In genomic region chr2:3291113-3291512, GRCh38 we compare ENCODE assay signal across 21 cellular contexts.
"Had no signal": no experiment of that assay in that cellular context is flagged by ENCODE, and none has a peak within 500 bp of the region (broad histone marks: within the 10 kb centered on the region; RNA-seq: fewer than 3 reads in every experiment).

No MANE protein-coding gene starts in this region.

- H3K36me3 ChIP-seq: thoracic aorta had no signal

- ATAC-seq: effector memory CD8-positive, alpha-beta T cell; foreskin keratinocyte; left colon; left ventricle myocardium superior; right cardiac atrium; stimulated activated effector memory CD8-positive, alpha-beta T cell treated with anti-CD3 and anti-CD28 coated beads, Interleukin-12 subunit alpha, Interleukin-12 subunit beta, amount 100 ng/mL, for 72 hours had no signal

- H2AFZ ChIP-seq: hepatocyte had no signal

- H3K4me3 Mint-ChIP-seq: dendritic cell treated with granulocyte-macrophage colony-stimulating factor and Interleukin-4, amounts not matched to agents 40 ng/mL and 50 ng/mL, for 4 days; effector memory CD8-positive, alpha-beta T cell; naive B cell; nephron; stimulated activated effector memory CD8-positive, alpha-beta T cell treated with anti-CD3 and anti-CD28 coated beads, Interleukin-12 subunit alpha, Interleukin-12 subunit beta, amount 100 ng/mL, for 72 hours; stimulated activated naive CD8-positive, alpha-beta T cell treated with anti-CD3 and anti-CD28 coated beads, Interleukin-15, Interleukin-2, amounts not matched to agents 100 ng/mL and 50 ng/mL, for 24 hours had no signal

- H3K27ac Mint-ChIP-seq: dendritic cell treated with granulocyte-macrophage colony-stimulating factor and Interleukin-4, amounts not matched to agents 40 ng/mL and 50 ng/mL, for 4 days; nephron; stimulated activated naive CD8-positive, alpha-beta T cell treated with anti-CD3 and anti-CD28 coated beads, Interleukin-15, Interleukin-2, amounts not matched to agents 100 ng/mL and 50 ng/mL, for 24 hours had no signal

- DNase-seq: cerebellar nuclear complex; effector memory CD8-positive, alpha-beta T cell; erythroblast; foreskin keratinocyte; mesenchymal stem cell; naive B cell; stimulated activated CD4-positive, alpha-beta T cell treated with anti-CD3 and anti-CD28 coated beads, Interleukin-4, amount 100 ng/mL, for 1 hour; stimulated activated CD8-positive, alpha-beta memory T cell treated with anti-CD3 and anti-CD28 coated beads, Interleukin-4, amount 100 ng/mL, for 48 hours; substantia nigra; trophoblast cell had no signal

- H3K36me3 Mint-ChIP-seq: stimulated activated effector memory CD8-positive, alpha-beta T cell treated with anti-CD3 and anti-CD28 coated beads, Interleukin-12 subunit alpha, Interleukin-12 subunit beta, amount 100 ng/mL, for 72 hours had no signal

- H3K9me3 ChIP-seq: thoracic aorta had no signal

- H3K9me3 Mint-ChIP-seq: stimulated activated effector memory CD8-positive, alpha-beta T cell treated with anti-CD3 and anti-CD28 coated beads, Interleukin-12 subunit alpha, Interleukin-12 subunit beta, amount 100 ng/mL, for 72 hours had no signal

- H3K4me1 ChIP-seq: foreskin keratinocyte had no signal

- H3K27ac ChIP-seq: foreskin keratinocyte, hepatocyte, thoracic aorta had no signal

- H3K4me2 ChIP-seq: hepatocyte, smooth muscle cell had no signal

- H3K27me3 ChIP-seq: foreskin keratinocyte, hepatocyte had no signal

- H3K27me3 Mint-ChIP-seq: dendritic cell treated with granulocyte-macrophage colony-stimulating factor and Interleukin-4, amounts not matched to agents 40 ng/mL and 50 ng/mL, for 4 days; effector memory CD8-positive, alpha-beta T cell; naive B cell; stimulated activated naive CD8-positive, alpha-beta T cell treated with anti-CD3 and anti-CD28 coated beads, Interleukin-15, Interleukin-2, amounts not matched to agents 100 ng/mL and 50 ng/mL, for 24 hours had no signal

- H3K4me3 ChIP-seq: hepatocyte, lung, smooth muscle cell, thoracic aorta had no signal
